ENCODE assay signal across 9 cellular contexts in the genomic region with DNA sequence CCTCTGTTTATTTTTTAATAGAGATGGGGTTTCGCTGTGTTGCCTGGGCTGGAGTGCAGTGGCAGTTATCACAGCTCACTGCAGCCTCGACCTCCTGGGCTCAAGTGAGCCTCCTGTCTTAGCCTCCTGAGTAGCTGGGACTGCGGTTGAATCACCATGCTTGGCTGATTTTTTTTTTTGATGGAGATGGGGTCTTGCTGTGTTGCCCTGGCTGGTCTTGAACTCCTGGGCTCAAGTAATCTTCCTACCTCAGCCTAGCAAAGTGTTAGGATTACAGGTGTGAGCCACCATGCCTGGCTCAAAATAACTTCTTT. TPM values are rescaled to one million over a fixed set of nuclear protein-coding genes. Genes with fewer than 3 reads are reported as not detected.
DNase-seq lines count a peak whose midpoint lies in the region; ATAC-seq, FAIRE-seq and TF ChIP-seq lines count a peak whose summit lies in the region.
"Had no signal": no experiment of that assay in that cellular context is flagged by ENCODE, and none has a peak within 500 bp of the region (broad histone marks: within the 10 kb centered on the region; RNA-seq: fewer than 3 reads in every experiment).

No MANE protein-coding gene starts in this region.

- H3K9ac ChIP-seq in PC-3 (ENCODE audit: low read length) = peak overlapping the region; percentile 41
- no peak overlapping the region for H3K9ac ChIP-seq in H1 (replicated peaks in 1 of 4; ENCODE audit: extremely low read depth in 1 of 4, low read depth in 3 of 4, low read length in 3 of 4)

- no peaks in the 10 kb centered on the region for H3K27me3 Mint-ChIP-seq in nephron (ENCODE audit: low read depth)

- H4K5ac ChIP-seq in H1 (ENCODE audit: insufficient read length, low read depth, low read length) = no peak overlapping the region

- H2BK15ac ChIP-seq in H1 (ENCODE audit: low read length) = no peak overlapping the region

- H3K36me3 Mint-ChIP-seq in nephron (ENCODE audit: low read depth) = no peaks in the 10 kb centered on the region

- TF ChIP-seq CTCF in AG10803 (conservative IDR thresholded peaks at IDR 0.05; ENCODE audit: low read length) = no peak
- no peak for TF ChIP-seq CTCF in PC-3 (conservative IDR thresholded peaks at IDR 0.05; ENCODE audit: low read depth, low read length)
- TF ChIP-seq CTCF in H1 (IDR thresholded peaks at IDR 0.05; ENCODE audit: control extremely low read depth in 1 of 3, insufficient read depth in 1 of 3, low read depth in 1 of 3, low read length in 3 of 3) = no peak
- no peak for TF ChIP-seq CTCF in nephron (IDR thresholded peaks at IDR 0.05; ENCODE audit: unreplicated experiment in 3 of 3)

- intact Hi-C loops in PC-3 (cut with micrococcal nuclease) = loop anchor here (1.0 kb wide), 2 partner anchors 35 to 45 kb away; partner anchors contain the start of gene ESYT2

- no peaks in the 10 kb centered on the region for H3K9me3 Mint-ChIP-seq in nephron

- H2AK5ac ChIP-seq in H1 (ENCODE audit: low read depth, low read length) = no peak overlapping the region

- H2BK120ac ChIP-seq in H1 (replicated peaks; ENCODE audit: low read depth, low read length) = no peak overlapping the region

- peak overlapping the region; percentile 79 to 94 (median 94) for H3K27ac Mint-ChIP-seq in nephron

- peak overlapping the region; percentile 85 for H3K27ac ChIP-seq in PC-3 (ENCODE audit: low read length)
- no peak overlapping the region for H3K27ac ChIP-seq in H1 (ENCODE audit: low read depth, low read length)

- H2AFZ ChIP-seq in PC-3 (ENCODE audit: low read length) (no peak overlapping the region), H1 (ENCODE audit: low read length) (no peak overlapping the region)

- no peak overlapping the region for H3K18ac ChIP-seq in H1 (ENCODE audit: extremely low read depth, low read length)

- H2BK20ac ChIP-seq in H1 (ENCODE audit: low read length) = no peak overlapping the region

- no peaks in the 10 kb centered on the region for H3K9me2 ChIP-seq in PC-3 (replicated peaks; ENCODE audit: low read length)

- FAIRE-seq in H1 (lab: Jason Lieb, UNC) = no peak

- H2BK5ac ChIP-seq in H1 (ENCODE audit: low read depth, low read length) = no peak overlapping the region

- H3K23ac ChIP-seq in H1 (ENCODE audit: insufficient read length) = no peak overlapping the region

- CTCF ChIA-PET in PC-3 (lab: Charles Lee) (interaction anchor here (0.6 to 2.0 kb wide), 4 partner anchors 21 to 113 kb away, joined by 4 to 5 read pairs (median 4); no protein-coding TSS in a partner anchor), H1 (lab: Charles Lee; ENCODE audit: partially characterized antibody) (interaction anchor here (0.6 to 2.1 kb wide), 2 partner anchors 112 to 154 kb away, joined by 4 to 9 read pairs; no protein-coding TSS in a partner anchor)

- BruUV-seq in PC-3 (replicated peaks; lab: Mats Ljungman, UMichigan) = no TSS peak

- peaks cover 61% of the 10 kb centered on the region for H3K79me2 ChIP-seq in PC-3 (ENCODE audit: low read length)
- H3K79me2 ChIP-seq in H1 (ENCODE audit: control insufficient read depth in 1 of 2, insufficient read depth in 2 of 2, low read length in 2 of 2) = peaks cover 2 to 52% of the 10 kb centered on the region in 2 experiments; a peak in 2 of 4 replicates

- H3K36me3 ChIP-seq in PC-3 (ENCODE audit: low read depth, low read length) (no peaks in the 10 kb centered on the region), H1 (ENCODE audit: control insufficient read depth in 2 of 4, insufficient read depth in 4 of 4, low read length in 3 of 4) (no peaks in the 10 kb centered on the region; a peak in 1 of 8 replicates)

- POLR2A ChIA-PET in PC-3 (lab: Charles Lee; ENCODE audit: unreplicated experiment) = interaction anchor here (0.5 to 1.3 kb wide), 8 partner anchors 33 to 1281 kb away, joined by 3 to 35 read pairs (median 10); partner anchors contain the start of gene ESYT2
- POLR2A ChIA-PET in H1 (lab: Charles Lee; ENCODE audit: partially characterized antibody) = interaction anchor here (1.0 to 1.5 kb wide), 3 partner anchors 10 to 141 kb away, joined by 3 to 5 read pairs (median 3); no protein-coding TSS in a partner anchor

- H3K9me3 ChIP-seq in PC-3 (ENCODE audit: low read length) (no peaks in the 10 kb centered on the region), H1 (ENCODE audit: insufficient read depth in 2 of 2, low read depth in 1 of 2, low read length in 1 of 2) (no peaks in the 10 kb centered on the region)

- H4K91ac ChIP-seq in H1 (replicated peaks; ENCODE audit: insufficient read length, low read length) = no peak overlapping the region

- peaks cover 5% of the 10 kb centered on the region; the same call in 1 of the 2 replicates for H3K79me1 ChIP-seq in H1 (ENCODE audit: low read depth, low read length)

- no peaks in the 10 kb centered on the region for H4K20me1 ChIP-seq in PC-3 (ENCODE audit: low read length)
- peaks cover 2 to 6% of the 10 kb centered on the region in 2 experiments for H4K20me1 ChIP-seq in H1 (replicated peaks in 1 of 2; ENCODE audit: control insufficient read depth in 1 of 2, insufficient read depth in 2 of 2, low read length in 2 of 2)

- DNase-seq in AG10803 (ENCODE audit: low read depth) (no peak), PC-3 (no peak), H1 (ENCODE audit: low read depth in 1 of 2, low spot score in 2 of 2) (no peak), COR-L47 (lab: John Stamatoyannopoulos, UW) (no peak)
- no peak for DNase-seq in activated effector memory CD4-positive, alpha-beta T cell treated with Interleukin-2 at 50 U/mL for 16 hours
- DNase-seq: NCI-H2107 had no signal

- no peak for TF ChIP-seq RAD21 in H1 (IDR thresholded peaks at IDR 0.05 in 1 of 2, conservative IDR thresholded peaks at IDR 0.05 in 1 of 2; ENCODE audit: low read depth in 2 of 2, low read length in 2 of 2)

- H3K14ac ChIP-seq in H1 (ENCODE audit: insufficient read length) = no peak overlapping the region

- peaks cover 55% of the 10 kb centered on the region for H3K4me1 Mint-ChIP-seq in nephron

- H3K4ac ChIP-seq in H1 (replicated peaks; ENCODE audit: insufficient read length, low read depth, low read length) = no peak overlapping the region

- peaks cover 6% of the 10 kb centered on the region; the same call in 1 of the 2 replicates for H3K23me2 ChIP-seq in H1 (ENCODE audit: low read depth, low read length)

- peak overlapping the region; percentile 87 to 91 (median 89) for H3K4me3 Mint-ChIP-seq in nephron

- H3K27me3 ChIP-seq in PC-3 (ENCODE audit: low read length) (no peaks in the 10 kb centered on the region), H1 (replicated peaks in 1 of 4; ENCODE audit: control insufficient read depth in 3 of 4, extremely low read depth in 1 of 4, insufficient read depth in 3 of 4, low read length in 3 of 4) (no peaks in the 10 kb centered on the region; a peak in 1 of 7 replicates)

- no peak for TF ChIP-seq EP300 in H1 (IDR thresholded peaks at IDR 0.05; ENCODE audit: borderline replicate concordance in 1 of 2, low read depth in 2 of 2, low read length in 2 of 2)

- no peak overlapping the region for H4K8ac ChIP-seq in H1 (ENCODE audit: extremely low read depth, insufficient read depth, low read length)

- peak overlapping the region; percentile 80; the same call in 1 of the 2 replicates for H2BK12ac ChIP-seq in H1 (ENCODE audit: low read depth, low read length)

- H3K4me2 ChIP-seq in PC-3 (ENCODE audit: low read length) (peak overlapping the region; percentile 76), H1 (ENCODE audit: insufficient read depth in 1 of 2, low read depth in 2 of 2, low read length in 2 of 2) (peak overlapping the region; percentile 69 to 75; a peak in 3 of 4 replicates)

- H3K56ac ChIP-seq in H1 (replicated peaks; ENCODE audit: insufficient read length, low read depth, low read length) = no peak overlapping the region

- 97% methylated on average over 3 of the region's 3 CpGs; no CpG with 5 or more reads in 1 of the 2 experiments for WGBS in H1 (ENCODE audit: extremely low coverage in 1 of 2, insufficient coverage in 1 of 2, insufficient read length in 1 of 2, insufficient replicate concordance in 2 of 2, low coverage in 1 of 2, low lambda C conversion rate in 2 of 2, missing lambda C conversion rate in 1 of 2), 2 experiments

- H3K4me3 ChIP-seq in AG10803 (ENCODE audit: low read length) (peak overlapping the region; percentile 62), PC-3 (ENCODE audit: low read length) (peak overlapping the region; percentile 55), H1 (ENCODE audit: extremely low read depth in 1 of 4, insufficient read depth in 2 of 4, low read depth in 3 of 4, low read length in 4 of 4) (peak overlapping the region in 3 of 4 experiments; percentile 44 to 66 (median 45); a peak in 5 of 8 replicates)

- H3K4me1 ChIP-seq in PC-3 (ENCODE audit: insufficient read depth, low read length) (peaks cover 28% of the 10 kb centered on the region), H1 (replicated peaks in 1 of 4; ENCODE audit: control insufficient read depth in 3 of 4, insufficient read depth in 4 of 4, low read length in 3 of 4) (peaks cover 9 to 16% (median 12%) of the 10 kb centered on the region in 4 experiments; a peak in 6 of 7 replicates)

- ATAC-seq in PC-3 (no peak), GM18873 (IDR thresholded peaks at IDR 0.05; ENCODE audit: low FRiP score, unreplicated experiment) (no peak), GM21619 (IDR thresholded peaks at IDR 0.05; ENCODE audit: unreplicated experiment) (no peak)

- H3F3A ChIP-seq in PC-3 (ENCODE audit: low read length, unreplicated experiment) = no peaks in the 10 kb centered on the region

- no peak for TF ChIP-seq POLR2A in H1 (IDR thresholded peaks at IDR 0.05; ENCODE audit: control extremely low read depth in 1 of 2, low read depth in 2 of 2, low read length in 2 of 2)

RNA-seq across cellular contexts. Expression of gene DYNC2I1, which starts 8.1 kb away (rescaled TPM):
- 12.2 and 18.8 TPM in 2 replicates for total RNA-seq in PC-3 (2014; rRNA removed)
- 13.1 and 15.9 TPM in 2 replicates for total RNA-seq in H1 (2021; fragmentation: NEBNext Ultra II Directional; extraction: Animal tissue kit (Norgen Biotek cat#: 25700))
- 28.6 and 29.2 TPM in 2 replicates for polyA plus RNA-seq in H1 (2011; rRNA removed)
- 27.6 TPM for polyA plus RNA-seq in H1 (2011; cell fraction: cytosol; rRNA removed)
- 64.2 TPM for polyA plus RNA-seq in H1 (2011; cell fraction: nucleus; rRNA removed)
- 15.2 to 20.9 TPM (median 17.5 TPM) in 4 replicates for polyA plus RNA-seq in H1 (2012, experiment 1 of 2)
- 1.8 TPM for polyA plus RNA-seq in H1 (2012, experiment 2 of 2)
- 12.5 TPM for polyA plus RNA-seq in H1 (2013, experiment 1 of 2)
- polyA plus RNA-seq in H1 (2013, experiment 2 of 2) = 9.2 TPM
- polyA minus RNA-seq in H1 (2011; rRNA and poly(A)+ RNA removed) = 11.8 and 15.3 TPM in 2 replicates
- polyA minus RNA-seq in H1 (2011; cell fraction: cytosol; rRNA and poly(A)+ RNA removed) = 10.3 TPM
- 18.0 TPM for polyA minus RNA-seq in H1 (2011; cell fraction: nucleus; rRNA and poly(A)+ RNA removed)

RNA-seq across cellular contexts. Expression of gene ESYT2, which starts 35.2 kb away (rescaled TPM):
- total RNA-seq in PC-3 (2014; rRNA removed) = 76.1 and 78.0 TPM in 2 replicates
- 36.5 and 37.5 TPM in 2 replicates for total RNA-seq in H1 (2021; fragmentation: NEBNext Ultra II Directional; extraction: Animal tissue kit (Norgen Biotek cat#: 25700))
- 19.3 and 27.0 TPM in 2 replicates for polyA plus RNA-seq in H1 (2011; rRNA removed)
- polyA plus RNA-seq in H1 (2011; cell fraction: cytosol; rRNA removed) = 27.8 TPM
- 39.1 TPM for polyA plus RNA-seq in H1 (2011; cell fraction: nucleus; rRNA removed)
- polyA plus RNA-seq in H1 (2012, experiment 1 of 2) = 26.5 to 35.1 TPM (median 27.7 TPM) in 4 replicates
- 6.7 TPM for polyA plus RNA-seq in H1 (2012, experiment 2 of 2)
- polyA plus RNA-seq in H1 (2013, experiment 1 of 2) = 28.8 TPM
- 31.5 TPM for polyA plus RNA-seq in H1 (2013, experiment 2 of 2)
- 42.9 and 63.2 TPM in 2 replicates for polyA minus RNA-seq in H1 (2011; rRNA and poly(A)+ RNA removed)
- polyA minus RNA-seq in H1 (2011; cell fraction: cytosol; rRNA and poly(A)+ RNA removed) = 34.9 TPM
- polyA minus RNA-seq in H1 (2011; cell fraction: nucleus; rRNA and poly(A)+ RNA removed) = 36.6 TPM
